ENCODE assay signal across 25 cellular contexts in genomic region chr15:60821462-60822061, GRCh38.
DNase-seq lines count a peak whose midpoint lies in the region; ATAC-seq, FAIRE-seq and TF ChIP-seq lines count a peak whose summit lies in the region.
"Had no signal": no experiment of that assay in that cellular context is flagged by ENCODE, and none has a peak within 500 bp of the region (broad histone marks: within the 10 kb centered on the region; RNA-seq: fewer than 3 reads in every experiment).

No MANE protein-coding gene starts in this region.

- no peaks in the 10 kb centered on the region for H3K36me3 Mint-ChIP-seq in activated CD8-positive, alpha-beta memory T cell treated with anti-CD3 and anti-CD28 coated beads, Interleukin-2, amount 10 ng/mL, durations not matched to agents 7 days and 5 days

- no peak overlapping the region for H3K4me2 ChIP-seq in neuronal stem cell (ENCODE audit: insufficient read depth, low read length, poor library complexity, severe bottlenecking)

- no peak for FAIRE-seq in urothelium cell line (lab: Jason Lieb, UNC)
- FAIRE-seq: D721Med, GM18507 had no signal

- no peaks in the 10 kb centered on the region for H3K9me3 Mint-ChIP-seq in activated CD8-positive, alpha-beta memory T cell treated with anti-CD3 and anti-CD28 coated beads, Interleukin-2, amount 10 ng/mL, durations not matched to agents 7 days and 5 days (ENCODE audit: low read depth)
- H3K9me3 Mint-ChIP-seq: GM23338 had no signal

- no peak overlapping the region for H2BK120ac ChIP-seq in neuronal stem cell (ENCODE audit: low read depth, low read length)

- no peak overlapping the region for H3K14ac ChIP-seq in neuronal stem cell (ENCODE audit: low read length)

- no peak overlapping the region for H2AFZ ChIP-seq in neuronal stem cell (ENCODE audit: low read length)

- CTCF ChIA-PET in activated CD8-positive, alpha-beta memory T cell treated with anti-CD3 and anti-CD28 coated beads, Interleukin-2, amount 10 ng/mL, durations not matched to agents 7 days and 5 days (lab: Charles Lee), result no interaction called here

- no CpG with 5 or more reads among the region's 4 CpGs for WGBS in neuronal stem cell (ENCODE audit: extremely low coverage in 2 of 2, insufficient read length in 2 of 2, insufficient replicate concordance in 1 of 2), 2 donors

- no peak for ATAC-seq in activated CD8-positive, alpha-beta memory T cell treated with anti-CD3 and anti-CD28 coated beads, Interleukin-2, amount 10 ng/mL, durations not matched to agents 7 days and 5 days
- ATAC-seq: GM23338, Right ventricle myocardium inferior had no signal

- H3K27ac ChIP-seq in neuronal stem cell (replicated peaks; ENCODE audit: low read length), result no peak overlapping the region
- H3K27ac ChIP-seq: HL-60, SJSA1 had no signal

- peaks cover 0 to 12% (median 0%) of the 10 kb centered on the region in 3 experiments for H3K27me3 ChIP-seq in neuronal stem cell (ENCODE audit: control insufficient read depth in 3 of 3, insufficient read depth in 3 of 3, low read depth in 1 of 3, low read length in 3 of 3)
- H3K27me3 ChIP-seq: SJSA1 had no signal

- no peak overlapping the region for H3K23ac ChIP-seq in neuronal stem cell (ENCODE audit: low read depth, low read length, poor library complexity)

- H3K4me1 Mint-ChIP-seq in activated CD8-positive, alpha-beta memory T cell treated with anti-CD3 and anti-CD28 coated beads, Interleukin-2, amount 10 ng/mL, durations not matched to agents 7 days and 5 days, result no peaks in the 10 kb centered on the region

- no peak for TF ChIP-seq CTCF in choroid plexus epithelial cell (conservative IDR thresholded peaks at IDR 0.05; ENCODE audit: low read depth, low read length)

- H2AK5ac ChIP-seq in neuronal stem cell (ENCODE audit: low read depth, low read length), result peak overlapping the region; percentile 31

- H3K9ac ChIP-seq in neuronal stem cell (ENCODE audit: low read depth, low read length, poor library complexity), result no peak overlapping the region

- no peak overlapping the region for H3K4me3 Mint-ChIP-seq in activated CD8-positive, alpha-beta memory T cell treated with anti-CD3 and anti-CD28 coated beads, Interleukin-2, amount 10 ng/mL, durations not matched to agents 7 days and 5 days
- H3K4me3 Mint-ChIP-seq: GM23338 had no signal

- peaks cover 5% of the 10 kb centered on the region for H3K27me3 Mint-ChIP-seq in activated CD8-positive, alpha-beta memory T cell treated with anti-CD3 and anti-CD28 coated beads, Interleukin-2, amount 10 ng/mL, durations not matched to agents 7 days and 5 days

- H2BK12ac ChIP-seq in neuronal stem cell (ENCODE audit: low read length), result no peak overlapping the region

- H3K18ac ChIP-seq in neuronal stem cell (ENCODE audit: low read length), result no peak overlapping the region

- no peak overlapping the region for H2BK15ac ChIP-seq in neuronal stem cell (ENCODE audit: low read length)

- no peak overlapping the region for H3K4ac ChIP-seq in neuronal stem cell (ENCODE audit: low read length)

- no peak overlapping the region for H4K91ac ChIP-seq in neuronal stem cell (ENCODE audit: low read depth, low read length, poor library complexity)

- H4K8ac ChIP-seq in neuronal stem cell (ENCODE audit: low read depth, low read length), result no peak overlapping the region

- no peak overlapping the region for H2BK5ac ChIP-seq in neuronal stem cell (ENCODE audit: low read length)

- H3K9me3 ChIP-seq in neuronal stem cell (replicated peaks in 1 of 2; ENCODE audit: control insufficient read depth in 2 of 2, insufficient read depth in 1 of 2, low read depth in 1 of 2, low read length in 2 of 2), result peaks cover 0 to 1% of the 10 kb centered on the region in 2 donors
- H3K9me3 ChIP-seq: SJSA1 had no signal

- H3K4me3 ChIP-seq in choroid plexus epithelial cell (ENCODE audit: low read depth, low read length) (no peak overlapping the region), neuronal stem cell (ENCODE audit: low read length in 2 of 2) (no peak overlapping the region)
- H3K4me3 ChIP-seq: GM23338, SJSA1 had no signal

- DNase-seq in activated CD8-positive, alpha-beta memory T cell treated with anti-CD3 and anti-CD28 coated beads, Interleukin-2, amount 10 ng/mL, durations not matched to agents 7 days and 5 days, result peak; percentile 5
- no peak for DNase-seq in activated CD8-positive, alpha-beta memory T cell treated with anti-CD3 and anti-CD28 coated beads, Interleukin-2, amount 50 U/mL, for 48 hours
- DNase-seq in choroid plexus epithelial cell (ENCODE audit: low read depth) (peak; percentile 13), neuronal stem cell (ENCODE audit: low spot score) (no peak), urothelium cell line (ENCODE audit: low spot score) (no peak), AG08395 (ENCODE audit: low spot score) (no peak), HPDE6-E6E7 (ENCODE audit: extremely low spot score) (no peak)
- DNase-seq: 8988T, AML-193, C1 segment of cervical spinal cord, DMS53, GDM1, HCEC 1CT, KBM-7, NCI-H1092 treated with DMSO at 0.1 percent for 48 hours, NCI-H1436 treated with DMSO at 0.1 percent for 48 hours, NCI-H2029, NCI-H2227 treated with DMSO at 0.1 percent for 48 hours, OCI-M1 had no signal

- peaks cover 0 to 4% of the 10 kb centered on the region in 2 donors for H3K4me1 ChIP-seq in neuronal stem cell (ENCODE audit: control insufficient read depth in 2 of 2, insufficient read depth in 1 of 2, low read depth in 1 of 2, low read length in 2 of 2)
- H3K4me1 ChIP-seq: SJSA1 had no signal

- no peaks in the 10 kb centered on the region for H3K79me1 ChIP-seq in neuronal stem cell (ENCODE audit: low read depth, low read length)

- no peaks in the 10 kb centered on the region for H3K36me3 ChIP-seq in neuronal stem cell (replicated peaks in 1 of 2; ENCODE audit: control insufficient read depth in 2 of 2, insufficient read depth in 2 of 2, low read length in 2 of 2)
- H3K36me3 ChIP-seq: SJSA1 had no signal

- no peak overlapping the region for H3K27ac Mint-ChIP-seq in activated CD8-positive, alpha-beta memory T cell treated with anti-CD3 and anti-CD28 coated beads, Interleukin-2, amount 10 ng/mL, durations not matched to agents 7 days and 5 days
- H3K27ac Mint-ChIP-seq: GM23338 had no signal

Comparison
In these comparisons a context has a peak if more than half of its experiments do, and no peak if none do; other contexts are left out.
1. DNase-seq: peak in activated CD8-positive, alpha-beta memory T cell treated with anti-CD3 and anti-CD28 coated beads, Interleukin-2, amount 10 ng/mL, durations not matched to agents 7 days and 5 days (single experiment) and choroid plexus epithelial cell (single experiment); none in activated CD8-positive, alpha-beta memory T cell treated with anti-CD3 and anti-CD28 coated beads, Interleukin-2, amount 50 U/mL, for 48 hours (single experiment), neuronal stem cell (single experiment), urothelium cell line (single experiment), AG08395 (single experiment) and HPDE6-E6E7 (single experiment).